ENCODE assay signal across 14 cellular contexts in the genomic region with DNA sequence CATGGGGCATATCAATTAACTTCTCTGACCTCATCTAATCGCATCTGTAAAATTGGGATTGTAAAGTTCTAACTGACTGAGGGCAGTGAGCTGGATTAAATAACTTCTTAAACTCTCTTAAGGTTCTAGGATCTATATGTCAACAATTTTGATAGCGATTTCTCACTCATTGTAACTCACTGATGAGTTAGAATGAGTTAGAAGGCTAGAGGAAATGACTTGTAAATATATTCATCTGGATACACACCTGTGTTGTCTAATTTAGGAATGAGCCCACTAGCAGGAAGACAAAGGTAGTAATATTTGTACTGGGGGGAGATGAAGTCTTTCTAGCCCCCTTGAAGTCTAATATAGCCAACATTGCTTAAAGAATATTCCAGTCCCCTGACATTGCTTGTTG. TPM values are rescaled to one million over a fixed set of nuclear protein-coding genes. Genes with fewer than 3 reads are reported as not detected.
DNase-seq lines count a peak whose midpoint lies in the region; ATAC-seq, FAIRE-seq and TF ChIP-seq lines count a peak whose summit lies in the region.
"Had no signal": no experiment of that assay in that cellular context is flagged by ENCODE, and none has a peak within 500 bp of the region (broad histone marks: within the 10 kb centered on the region; RNA-seq: fewer than 3 reads in every experiment).

No MANE protein-coding gene starts in this region.

- H3K36me3 ChIP-seq in PC-9 (ENCODE audit: low read depth) = peaks cover 25% of the 10 kb centered on the region
- peaks cover 0 to 2% of the 10 kb centered on the region in 2 experiments for H3K36me3 ChIP-seq in endothelial cell of umbilical vein (ENCODE audit: control insufficient read depth in 2 of 2, extremely low read depth in 1 of 2, insufficient read depth in 2 of 2, low read length in 2 of 2)
- H3K36me3 ChIP-seq in upper lobe of left lung = peaks cover 0 to 3% (median 0%) of the 10 kb centered on the region in 4 donors
- H3K36me3 ChIP-seq in left lung = peaks cover 0 to 14% of the 10 kb centered on the region in 2 donors

- peak overlapping the region; percentile 84 for H3K27ac Mint-ChIP-seq in activated T-cell treated with anti-CD3 and anti-CD28 coated beads, Interleukin-2, amount 50 U/mL, for 24 hours
- peak overlapping the region; percentile 81 for H3K27ac Mint-ChIP-seq in stimulated activated effector memory CD8-positive, alpha-beta T cell treated with anti-CD3 and anti-CD28 coated beads, Interleukin-12 subunit alpha, Interleukin-12 subunit beta, amount 100 ng/mL, for 72 hours

- H3K9me3 ChIP-seq in PC-9 (ENCODE audit: insufficient read depth, low read depth) (no peaks in the 10 kb centered on the region), endothelial cell of umbilical vein (replicated peaks; ENCODE audit: control insufficient read depth, insufficient read depth, low read length) (no peaks in the 10 kb centered on the region), upper lobe of left lung (no peaks in the 10 kb centered on the region), left lung (no peaks in the 10 kb centered on the region)
- H3K9me3 ChIP-seq: Peyer's patch had no signal

- peaks cover 59% of the 10 kb centered on the region for H3K4me1 Mint-ChIP-seq in activated T-cell treated with anti-CD3 and anti-CD28 coated beads, Interleukin-2, amount 50 U/mL, for 24 hours (ENCODE audit: low read depth)
- H3K4me1 Mint-ChIP-seq in stimulated activated effector memory CD8-positive, alpha-beta T cell treated with anti-CD3 and anti-CD28 coated beads, Interleukin-12 subunit alpha, Interleukin-12 subunit beta, amount 100 ng/mL, for 72 hours = peaks cover 33% of the 10 kb centered on the region

- CTCF ChIA-PET in PC-9 (lab: Charles Lee) (interaction anchor here (0.6 kb wide), 1 partner anchor 1903 kb away, joined by 3 read pairs; no protein-coding TSS in a partner anchor), endothelial cell of umbilical vein (lab: Charles Lee) (interaction anchor here (0.7 to 4.3 kb wide), 6 partner anchors 8 to 101 kb away, joined by 3 to 15 read pairs (median 7); no protein-coding TSS in a partner anchor)

- H3K4me1 ChIP-seq in PC-9 (replicated peaks; ENCODE audit: insufficient read depth) (peaks cover 45% of the 10 kb centered on the region), endothelial cell of umbilical vein (ENCODE audit: control insufficient read depth, extremely low read depth, insufficient read depth, low read length) (peaks cover 45% of the 10 kb centered on the region), upper lobe of left lung (peaks cover 10 to 25% (median 20%) of the 10 kb centered on the region in 4 donors), left lung (peaks cover 0 to 14% of the 10 kb centered on the region in 2 donors)

- H2AFZ ChIP-seq in PC-9 (no peak overlapping the region), endothelial cell of umbilical vein (ENCODE audit: low read depth, low read length) (no peak overlapping the region)

- no peak for DNase-seq in activated T-cell treated with anti-CD3 and anti-CD28 coated beads, Interleukin-2, amount 50 U/mL, for 24 hours
- DNase-seq in activated T-cell treated with anti-CD3 and anti-CD28 coated beads for 4 hours (no peak), PC-9 (no peak), endothelial cell of umbilical vein (ENCODE audit: low read depth, low spot score) (no peak), upper lobe of left lung (no peak), DMS153 (lab: John Stamatoyannopoulos, UW) (no peak), left lung (no peak)
- DNase-seq in stimulated activated effector memory CD8-positive, alpha-beta T cell treated with anti-CD3 and anti-CD28 coated beads, Interleukin-12 subunit alpha, Interleukin-12 subunit beta, amount 100 ng/mL, for 72 hours (ENCODE audit: low spot score in 2 of 2) = no peak
- DNase-seq: activated gamma-delta T cell; foreskin melanocyte; NCI-H1694; NCI-H510A; Peyer's patch; stimulated activated naive CD4-positive, alpha-beta T cell treated with Interleukin-2 at 50 U/mL for 16 hours had no signal

- no TSS peak for BruUV-seq in PC-9 (replicated peaks; lab: Mats Ljungman, UMichigan)
- BruUV-seq in endothelial cell of umbilical vein (replicated peaks; lab: Mats Ljungman, UMichigan) = no TSS peak

- H3K4me3 Mint-ChIP-seq in activated T-cell treated with anti-CD3 and anti-CD28 coated beads, Interleukin-2, amount 50 U/mL, for 24 hours = no peak overlapping the region
- peak overlapping the region; percentile 4 for H3K4me3 Mint-ChIP-seq in stimulated activated effector memory CD8-positive, alpha-beta T cell treated with anti-CD3 and anti-CD28 coated beads, Interleukin-12 subunit alpha, Interleukin-12 subunit beta, amount 100 ng/mL, for 72 hours

- H3K27ac ChIP-seq in PC-9 (peak overlapping the region; percentile 11; the same call in 1 of the 2 replicates), endothelial cell of umbilical vein (ENCODE audit: insufficient read depth, low read depth, low read length) (no peak overlapping the region), upper lobe of left lung (peak overlapping the region in 2 of 4 donors; percentile 40 to 79), left lung (peak overlapping the region in 1 of 2 donors; percentile 65)

- WGBS in upper lobe of left lung, 2 donors = 88 to 89% methylated on average over 2 of the region's 2 CpGs

- no peaks in the 10 kb centered on the region for H3K9me2 ChIP-seq in PC-9 (ENCODE audit: insufficient read depth)

- ATAC-seq in stimulated activated effector memory CD8-positive, alpha-beta T cell treated with anti-CD3 and anti-CD28 coated beads, Interleukin-12 subunit alpha, Interleukin-12 subunit beta, amount 100 ng/mL, for 72 hours = peak; percentile 65
- ATAC-seq in upper lobe of left lung (ENCODE audit: low FRiP score in 2 of 2) = no peak
- no peak for ATAC-seq in left lung

- H3K9me3 Mint-ChIP-seq in activated T-cell treated with anti-CD3 and anti-CD28 coated beads, Interleukin-2, amount 50 U/mL, for 24 hours = no peaks in the 10 kb centered on the region
- H3K9me3 Mint-ChIP-seq in stimulated activated effector memory CD8-positive, alpha-beta T cell treated with anti-CD3 and anti-CD28 coated beads, Interleukin-12 subunit alpha, Interleukin-12 subunit beta, amount 100 ng/mL, for 72 hours = no peaks in the 10 kb centered on the region

- dilution Hi-C loops in endothelial cell of umbilical vein (cut with MboI; ENCODE audit: extremely low pct_ligation_motif_present, low sequenced_read_pairs) = no loop called here

- POLR2A ChIA-PET in PC-9 (lab: Charles Lee; ENCODE audit: unreplicated experiment) (interaction anchor here (0.6 kb wide), 1 partner anchor 11 kb away, joined by 5 read pairs; no protein-coding TSS in a partner anchor), endothelial cell of umbilical vein (lab: Charles Lee) (no interaction called here)

- H3K36me3 Mint-ChIP-seq in activated T-cell treated with anti-CD3 and anti-CD28 coated beads, Interleukin-2, amount 50 U/mL, for 24 hours (ENCODE audit: low read depth) = peaks cover 61% of the 10 kb centered on the region
- peaks cover 81% of the 10 kb centered on the region for H3K36me3 Mint-ChIP-seq in stimulated activated effector memory CD8-positive, alpha-beta T cell treated with anti-CD3 and anti-CD28 coated beads, Interleukin-12 subunit alpha, Interleukin-12 subunit beta, amount 100 ng/mL, for 72 hours

- no peak overlapping the region for H3K4me2 ChIP-seq in PC-9
- peak overlapping the region; percentile 46 for H3K4me2 ChIP-seq in endothelial cell of umbilical vein (ENCODE audit: insufficient read depth, low read length)

- H3K9ac ChIP-seq in endothelial cell of umbilical vein (replicated peaks; ENCODE audit: extremely low read depth, insufficient read depth, low read length) = no peak overlapping the region

- H3K4me3 ChIP-seq in PC-9 = no peak overlapping the region
- H3K4me3 ChIP-seq in endothelial cell of umbilical vein (replicated peaks in 1 of 3; ENCODE audit: insufficient read depth in 1 of 3, low read depth in 1 of 3, low read length in 3 of 3) = no peak overlapping the region
- H3K4me3 ChIP-seq in upper lobe of left lung = no peak overlapping the region
- H3K4me3 ChIP-seq in left lung = no peak overlapping the region
- H3K4me3 ChIP-seq: Peyer's patch had no signal

- H3K79me2 ChIP-seq in PC-9 (ENCODE audit: low read depth) (peaks cover 37% of the 10 kb centered on the region; the same call in 1 of the 2 replicates), endothelial cell of umbilical vein (ENCODE audit: control insufficient read depth, insufficient read depth, low read length) (peaks cover 71% of the 10 kb centered on the region)

- no peak for FAIRE-seq in endothelial cell of umbilical vein (lab: Jason Lieb, UNC)

- H3K27me3 ChIP-seq in PC-9 (ENCODE audit: insufficient read depth, low read depth) (no peaks in the 10 kb centered on the region), endothelial cell of umbilical vein (ENCODE audit: control insufficient read depth in 2 of 2, insufficient read depth in 2 of 2, low read length in 2 of 2) (no peaks in the 10 kb centered on the region), upper lobe of left lung (no peaks in the 10 kb centered on the region), left lung (no peaks in the 10 kb centered on the region)
- H3K27me3 ChIP-seq: Peyer's patch had no signal

- H4K20me1 ChIP-seq in PC-9 (ENCODE audit: insufficient read depth) = no peaks in the 10 kb centered on the region
- no peaks in the 10 kb centered on the region for H4K20me1 ChIP-seq in endothelial cell of umbilical vein (replicated peaks; ENCODE audit: control insufficient read depth, extremely low read depth, insufficient read depth, low read length)

- no peaks in the 10 kb centered on the region for H3K9me1 ChIP-seq in endothelial cell of umbilical vein (replicated peaks; ENCODE audit: control insufficient read depth, extremely low read depth, insufficient read depth, low read length)

- intact Hi-C loops in PC-9 (cut with micrococcal nuclease; ENCODE audit: unreplicated experiment) = no loop called here
- intact Hi-C loops in endothelial cell of umbilical vein (cut with micrococcal nuclease) = no loop called here
- intact Hi-C loops in left lung (cut with DNase I) = no loop called here

- TF ChIP-seq EP300 in upper lobe of left lung (IDR thresholded peaks at IDR 0.05) = no peak

- TF ChIP-seq CTCF in PC-9 (conservative IDR thresholded peaks at IDR 0.05) (no peak), endothelial cell of umbilical vein (IDR thresholded peaks at IDR 0.05; ENCODE audit: extremely low read depth in 1 of 2, insufficient read depth in 1 of 2, low read depth in 1 of 2, low read length in 2 of 2) (no peak), upper lobe of left lung (IDR thresholded peaks at IDR 0.05) (no peak), left lung (IDR thresholded peaks at IDR 0.05) (no peak)

- no peaks in the 10 kb centered on the region for H3K27me3 Mint-ChIP-seq in activated T-cell treated with anti-CD3 and anti-CD28 coated beads, Interleukin-2, amount 50 U/mL, for 24 hours

- TF ChIP-seq POLR2A in endothelial cell of umbilical vein (IDR thresholded peaks at IDR 0.05; ENCODE audit: low read depth, low read length) (no peak), upper lobe of left lung (IDR thresholded peaks at IDR 0.05) (no peak)

- H3F3A ChIP-seq in PC-9 (ENCODE audit: insufficient read depth, low read depth) = peaks cover 34% of the 10 kb centered on the region

RNA-seq across cellular contexts. Expression of a gene that starts 46.3 kb away (rescaled TPM):
- total RNA-seq in PC-9 (2021) = 33.0 and 41.7 TPM in 2 replicates
- 60.4 and 66.4 TPM in 2 replicates for total RNA-seq in endothelial cell of umbilical vein
- 108 and 118 TPM in 2 replicates for polyA plus RNA-seq in endothelial cell of umbilical vein
- polyA plus RNA-seq in endothelial cell of umbilical vein (2011; cell fraction: cytosol; rRNA removed) = 56.7 and 64.6 TPM in 2 replicates
- 123 and 124 TPM in 2 replicates for polyA plus RNA-seq in endothelial cell of umbilical vein (2011; cell fraction: nucleus; rRNA removed)
- polyA plus RNA-seq in endothelial cell of umbilical vein (2012) = 44.3 and 44.7 TPM in 2 replicates
- polyA minus RNA-seq in endothelial cell of umbilical vein = 142 and 152 TPM in 2 replicates
- 22.2 TPM for polyA minus RNA-seq in endothelial cell of umbilical vein (2011; cell fraction: cytosol; rRNA and poly(A)+ RNA removed)
- 60.6 and 113 TPM in 2 replicates for polyA minus RNA-seq in endothelial cell of umbilical vein (2011; cell fraction: nucleus; rRNA and poly(A)+ RNA removed)
- 10 to 100 TPM; 21.0 to 40.4 (median 35.8) TPM for total RNA-seq in upper lobe of left lung
- 10 to 100 TPM; 38.1 to 40.1 TPM for total RNA-seq in left lung
